1 cellular context compared by ENCODE assay signal in the genomic region with DNA sequence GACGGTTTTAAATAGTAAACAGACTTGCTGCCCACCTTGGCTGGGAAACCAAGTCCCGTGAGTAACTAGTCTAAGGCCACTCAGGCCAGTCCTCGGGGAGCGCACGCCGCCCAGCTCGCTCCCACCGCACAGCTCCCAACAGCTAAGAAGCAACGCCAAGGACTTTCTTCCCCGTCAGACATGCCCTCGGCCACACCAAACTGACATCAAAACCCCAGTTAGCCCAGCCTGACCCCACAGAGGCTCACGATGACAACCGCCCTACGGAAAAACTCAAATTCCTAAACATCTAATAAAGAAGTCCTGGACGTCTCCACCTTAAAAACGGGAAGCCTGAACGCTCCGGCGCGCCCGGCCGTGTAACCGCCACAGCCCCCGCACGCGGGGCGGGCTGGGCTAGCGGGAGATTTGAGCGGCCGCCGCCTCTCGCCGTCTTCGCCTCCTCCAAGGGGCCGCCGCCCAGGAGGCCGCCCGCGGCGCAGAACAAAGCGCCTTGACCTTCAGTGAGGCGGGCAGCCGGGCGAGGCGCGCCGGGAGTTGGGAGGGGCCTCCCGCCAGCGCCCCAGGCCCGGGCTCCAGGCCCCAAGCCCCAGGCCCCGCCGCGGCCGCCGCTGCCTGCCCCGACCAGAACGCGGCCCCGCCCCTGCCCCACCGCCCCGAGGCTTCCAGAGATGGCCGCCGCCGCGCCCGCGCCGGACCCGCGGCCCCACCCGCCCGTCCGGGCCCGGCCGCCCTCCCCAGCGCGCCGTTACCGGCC.
TF ChIP-seq lines count a peak whose summit lies in the region.

No MANE protein-coding gene starts in this region.

TF ChIP-seq in HepG2, 621 proteins besides CTCF, POLR2A, EP300 and RAD21 (continued from another document and continues in another):
- TF ChIP-seq, protein P1, sequence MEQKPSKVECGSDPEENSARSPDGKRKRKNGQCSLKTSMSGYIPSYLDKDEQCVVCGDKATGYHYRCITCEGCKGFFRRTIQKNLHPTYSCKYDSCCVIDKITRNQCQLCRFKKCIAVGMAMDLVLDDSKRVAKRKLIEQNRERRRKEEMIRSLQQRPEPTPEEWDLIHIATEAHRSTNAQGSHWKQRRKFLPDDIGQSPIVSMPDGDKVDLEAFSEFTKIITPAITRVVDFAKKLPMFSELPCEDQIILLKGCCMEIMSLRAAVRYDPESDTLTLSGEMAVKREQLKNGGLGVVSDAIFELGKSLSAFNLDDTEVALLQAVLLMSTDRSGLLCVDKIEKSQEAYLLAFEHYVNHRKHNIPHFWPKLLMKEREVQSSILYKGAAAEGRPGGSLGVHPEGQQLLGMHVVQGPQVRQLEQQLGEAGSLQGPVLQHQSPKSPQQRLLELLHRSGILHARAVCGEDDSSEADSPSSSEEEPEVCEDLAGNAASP (CRISPR knock-in tag; IDR thresholded peaks at IDR 0.05; ENCODE audit: borderline replicate concordance) = no peak
- TF ChIP-seq ZNF678 (CRISPR knock-in tag; IDR thresholded peaks at IDR 0.05) (no peak), KDM1A (CRISPR knock-in tag; IDR thresholded peaks at IDR 0.05) (no peak), ZNF616 (CRISPR knock-in tag; IDR thresholded peaks at IDR 0.05; ENCODE audit: low read depth) (no peak), PAWR (CRISPR knock-in tag; IDR thresholded peaks at IDR 0.05; ENCODE audit: borderline replicate concordance) (no peak), ATF7-NPFF (CRISPR knock-in tag; IDR thresholded peaks at IDR 0.05; ENCODE audit: low read depth) (no peak), ZNF557 (CRISPR knock-in tag; IDR thresholded peaks at IDR 0.05) (no peak), KLF12 (CRISPR knock-in tag; IDR thresholded peaks at IDR 0.05; ENCODE audit: borderline replicate concordance) (0 out of 2 replicates have a peak, but pooled peaks have one; percentile 2), ZNF558 (CRISPR knock-in tag; IDR thresholded peaks at IDR 0.05; ENCODE audit: borderline replicate concordance) (0 out of 2 replicates have a peak, but pooled peaks have one; percentile 27), NR2F2 (IDR thresholded peaks at IDR 0.05; ENCODE audit: borderline replicate concordance, low read depth) (no peak), FOXA3 (CRISPR knock-in tag; IDR thresholded peaks at IDR 0.05) (no peak), NR3C1 (CRISPR knock-in tag; IDR thresholded peaks at IDR 0.05) (no peak), NCOR1 (IDR thresholded peaks at IDR 0.05; ENCODE audit: borderline replicate concordance, low read length) (no peak), RFXAP (CRISPR knock-in tag; IDR thresholded peaks at IDR 0.05; ENCODE audit: borderline replicate concordance) (peak; percentile 16; the same call in 1 of the 2 replicates), ZNF790 (CRISPR knock-in tag; IDR thresholded peaks at IDR 0.05; ENCODE audit: borderline replicate concordance) (no peak), RFX3 (CRISPR knock-in tag; IDR thresholded peaks at IDR 0.05) (no peak), SMAD3 (CRISPR knock-in tag; IDR thresholded peaks at IDR 0.05) (no peak), PHF20 (CRISPR knock-in tag; IDR thresholded peaks at IDR 0.05) (no peak; the same call in 1 of the 2 replicates), KLF16 (CRISPR knock-in tag; IDR thresholded peaks at IDR 0.05) (no peak), GABPA (IDR thresholded peaks at IDR 0.05; ENCODE audit: low read depth, low read length) (no peak), GABPA (CRISPR knock-in tag; IDR thresholded peaks at IDR 0.05; ENCODE audit: low read depth) (no peak), SALL2 (CRISPR knock-in tag; IDR thresholded peaks at IDR 0.05) (no peak), ZZZ3 (CRISPR knock-in tag; IDR thresholded peaks at IDR 0.05; ENCODE audit: borderline replicate concordance) (no peak), CBX5 (CRISPR knock-in tag; IDR thresholded peaks at IDR 0.05; ENCODE audit: borderline replicate concordance) (no peak), NFE2L1 (CRISPR knock-in tag; IDR thresholded peaks at IDR 0.05; ENCODE audit: borderline replicate concordance) (no peak), RFX1 (IDR thresholded peaks at IDR 0.05) (no peak), AHR (CRISPR knock-in tag; IDR thresholded peaks at IDR 0.05) (no peak; the same call in 1 of the 2 replicates), STAT5B (CRISPR knock-in tag; IDR thresholded peaks at IDR 0.05) (no peak), GLI4 (CRISPR knock-in tag; IDR thresholded peaks at IDR 0.05; ENCODE audit: borderline replicate concordance) (no peak), ZFP82 (CRISPR knock-in tag; IDR thresholded peaks at IDR 0.05; ENCODE audit: borderline replicate concordance) (no peak), ZNF782 (CRISPR knock-in tag; IDR thresholded peaks at IDR 0.05; ENCODE audit: borderline replicate concordance) (no peak)
- TF ChIP-seq, protein P2, sequence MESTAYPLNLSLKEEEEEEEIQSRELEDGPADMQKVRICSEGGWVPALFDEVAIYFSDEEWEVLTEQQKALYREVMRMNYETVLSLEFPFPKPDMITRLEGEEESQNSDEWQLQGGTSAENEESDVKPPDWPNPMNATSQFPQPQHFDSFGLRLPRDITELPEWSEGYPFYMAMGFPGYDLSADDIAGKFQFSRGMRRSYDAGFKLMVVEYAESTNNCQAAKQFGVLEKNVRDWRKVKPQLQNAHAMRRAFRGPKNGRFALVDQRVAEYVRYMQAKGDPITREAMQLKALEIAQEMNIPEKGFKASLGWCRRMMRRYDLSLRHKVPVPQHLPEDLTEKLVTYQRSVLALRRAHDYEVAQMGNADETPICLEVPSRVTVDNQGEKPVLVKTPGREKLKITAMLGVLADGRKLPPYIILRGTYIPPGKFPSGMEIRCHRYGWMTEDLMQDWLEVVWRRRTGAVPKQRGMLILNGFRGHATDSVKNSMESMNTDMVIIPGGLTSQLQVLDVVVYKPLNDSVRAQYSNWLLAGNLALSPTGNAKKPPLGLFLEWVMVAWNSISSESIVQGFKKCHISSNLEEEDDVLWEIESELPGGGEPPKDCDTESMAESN (CRISPR knock-in tag; conservative IDR thresholded peaks at IDR 0.05) = no peak
- TF ChIP-seq, protein P3, sequence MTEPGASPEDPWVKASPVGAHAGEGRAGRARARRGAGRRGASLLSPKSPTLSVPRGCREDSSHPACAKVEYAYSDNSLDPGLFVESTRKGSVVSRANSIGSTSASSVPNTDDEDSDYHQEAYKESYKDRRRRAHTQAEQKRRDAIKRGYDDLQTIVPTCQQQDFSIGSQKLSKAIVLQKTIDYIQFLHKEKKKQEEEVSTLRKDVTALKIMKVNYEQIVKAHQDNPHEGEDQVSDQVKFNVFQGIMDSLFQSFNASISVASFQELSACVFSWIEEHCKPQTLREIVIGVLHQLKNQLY (CRISPR knock-in tag; IDR thresholded peaks at IDR 0.05) = no peak
- TF ChIP-seq, protein P4, sequence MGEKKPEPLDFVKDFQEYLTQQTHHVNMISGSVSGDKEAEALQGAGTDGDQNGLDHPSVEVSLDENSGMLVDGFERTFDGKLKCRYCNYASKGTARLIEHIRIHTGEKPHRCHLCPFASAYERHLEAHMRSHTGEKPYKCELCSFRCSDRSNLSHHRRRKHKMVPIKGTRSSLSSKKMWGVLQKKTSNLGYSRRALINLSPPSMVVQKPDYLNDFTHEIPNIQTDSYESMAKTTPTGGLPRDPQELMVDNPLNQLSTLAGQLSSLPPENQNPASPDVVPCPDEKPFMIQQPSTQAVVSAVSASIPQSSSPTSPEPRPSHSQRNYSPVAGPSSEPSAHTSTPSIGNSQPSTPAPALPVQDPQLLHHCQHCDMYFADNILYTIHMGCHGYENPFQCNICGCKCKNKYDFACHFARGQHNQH (CRISPR knock-in tag; IDR thresholded peaks at IDR 0.05) = 0 out of 2 replicates have a peak, but pooled peaks have one; percentile 7
- TF ChIP-seq, protein P5, sequence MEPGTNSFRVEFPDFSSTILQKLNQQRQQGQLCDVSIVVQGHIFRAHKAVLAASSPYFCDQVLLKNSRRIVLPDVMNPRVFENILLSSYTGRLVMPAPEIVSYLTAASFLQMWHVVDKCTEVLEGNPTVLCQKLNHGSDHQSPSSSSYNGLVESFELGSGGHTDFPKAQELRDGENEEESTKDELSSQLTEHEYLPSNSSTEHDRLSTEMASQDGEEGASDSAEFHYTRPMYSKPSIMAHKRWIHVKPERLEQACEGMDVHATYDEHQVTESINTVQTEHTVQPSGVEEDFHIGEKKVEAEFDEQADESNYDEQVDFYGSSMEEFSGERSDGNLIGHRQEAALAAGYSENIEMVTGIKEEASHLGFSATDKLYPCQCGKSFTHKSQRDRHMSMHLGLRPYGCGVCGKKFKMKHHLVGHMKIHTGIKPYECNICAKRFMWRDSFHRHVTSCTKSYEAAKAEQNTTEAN (CRISPR knock-in tag; conservative IDR thresholded peaks at IDR 0.05) = no peak
- TF ChIP-seq, protein P6, sequence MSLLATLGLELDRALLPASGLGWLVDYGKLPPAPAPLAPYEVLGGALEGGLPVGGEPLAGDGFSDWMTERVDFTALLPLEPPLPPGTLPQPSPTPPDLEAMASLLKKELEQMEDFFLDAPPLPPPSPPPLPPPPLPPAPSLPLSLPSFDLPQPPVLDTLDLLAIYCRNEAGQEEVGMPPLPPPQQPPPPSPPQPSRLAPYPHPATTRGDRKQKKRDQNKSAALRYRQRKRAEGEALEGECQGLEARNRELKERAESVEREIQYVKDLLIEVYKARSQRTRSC (CRISPR knock-in tag; IDR thresholded peaks at IDR 0.05; ENCODE audit: low read depth) = no peak
- TF ChIP-seq, protein P7, sequence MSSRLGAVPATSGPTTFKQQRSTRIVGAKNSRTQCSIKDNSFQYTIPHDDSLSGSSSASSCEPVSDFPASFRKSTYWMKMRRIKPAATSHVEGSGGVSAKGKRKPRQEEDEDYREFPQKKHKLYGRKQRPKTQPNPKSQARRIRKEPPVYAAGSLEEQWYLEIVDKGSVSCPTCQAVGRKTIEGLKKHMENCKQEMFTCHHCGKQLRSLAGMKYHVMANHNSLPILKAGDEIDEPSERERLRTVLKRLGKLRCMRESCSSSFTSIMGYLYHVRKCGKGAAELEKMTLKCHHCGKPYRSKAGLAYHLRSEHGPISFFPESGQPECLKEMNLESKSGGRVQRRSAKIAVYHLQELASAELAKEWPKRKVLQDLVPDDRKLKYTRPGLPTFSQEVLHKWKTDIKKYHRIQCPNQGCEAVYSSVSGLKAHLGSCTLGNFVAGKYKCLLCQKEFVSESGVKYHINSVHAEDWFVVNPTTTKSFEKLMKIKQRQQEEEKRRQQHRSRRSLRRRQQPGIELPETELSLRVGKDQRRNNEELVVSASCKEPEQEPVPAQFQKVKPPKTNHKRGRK (CRISPR knock-in tag; IDR thresholded peaks at IDR 0.05) = no peak
- TF ChIP-seq, protein P8, sequence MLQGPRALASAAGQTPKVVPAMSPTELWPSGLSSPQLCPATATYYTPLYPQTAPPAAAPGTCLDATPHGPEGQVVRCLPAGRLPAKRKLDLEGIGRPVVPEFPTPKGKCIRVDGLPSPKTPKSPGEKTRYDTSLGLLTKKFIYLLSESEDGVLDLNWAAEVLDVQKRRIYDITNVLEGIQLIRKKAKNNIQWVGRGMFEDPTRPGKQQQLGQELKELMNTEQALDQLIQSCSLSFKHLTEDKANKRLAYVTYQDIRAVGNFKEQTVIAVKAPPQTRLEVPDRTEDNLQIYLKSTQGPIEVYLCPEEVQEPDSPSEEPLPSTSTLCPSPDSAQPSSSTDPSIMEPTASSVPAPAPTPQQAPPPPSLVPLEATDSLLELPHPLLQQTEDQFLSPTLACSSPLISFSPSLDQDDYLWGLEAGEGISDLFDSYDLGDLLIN (CRISPR knock-in tag; IDR thresholded peaks at IDR 0.05; ENCODE audit: borderline replicate concordance) = no peak
- TF ChIP-seq, protein P9, sequence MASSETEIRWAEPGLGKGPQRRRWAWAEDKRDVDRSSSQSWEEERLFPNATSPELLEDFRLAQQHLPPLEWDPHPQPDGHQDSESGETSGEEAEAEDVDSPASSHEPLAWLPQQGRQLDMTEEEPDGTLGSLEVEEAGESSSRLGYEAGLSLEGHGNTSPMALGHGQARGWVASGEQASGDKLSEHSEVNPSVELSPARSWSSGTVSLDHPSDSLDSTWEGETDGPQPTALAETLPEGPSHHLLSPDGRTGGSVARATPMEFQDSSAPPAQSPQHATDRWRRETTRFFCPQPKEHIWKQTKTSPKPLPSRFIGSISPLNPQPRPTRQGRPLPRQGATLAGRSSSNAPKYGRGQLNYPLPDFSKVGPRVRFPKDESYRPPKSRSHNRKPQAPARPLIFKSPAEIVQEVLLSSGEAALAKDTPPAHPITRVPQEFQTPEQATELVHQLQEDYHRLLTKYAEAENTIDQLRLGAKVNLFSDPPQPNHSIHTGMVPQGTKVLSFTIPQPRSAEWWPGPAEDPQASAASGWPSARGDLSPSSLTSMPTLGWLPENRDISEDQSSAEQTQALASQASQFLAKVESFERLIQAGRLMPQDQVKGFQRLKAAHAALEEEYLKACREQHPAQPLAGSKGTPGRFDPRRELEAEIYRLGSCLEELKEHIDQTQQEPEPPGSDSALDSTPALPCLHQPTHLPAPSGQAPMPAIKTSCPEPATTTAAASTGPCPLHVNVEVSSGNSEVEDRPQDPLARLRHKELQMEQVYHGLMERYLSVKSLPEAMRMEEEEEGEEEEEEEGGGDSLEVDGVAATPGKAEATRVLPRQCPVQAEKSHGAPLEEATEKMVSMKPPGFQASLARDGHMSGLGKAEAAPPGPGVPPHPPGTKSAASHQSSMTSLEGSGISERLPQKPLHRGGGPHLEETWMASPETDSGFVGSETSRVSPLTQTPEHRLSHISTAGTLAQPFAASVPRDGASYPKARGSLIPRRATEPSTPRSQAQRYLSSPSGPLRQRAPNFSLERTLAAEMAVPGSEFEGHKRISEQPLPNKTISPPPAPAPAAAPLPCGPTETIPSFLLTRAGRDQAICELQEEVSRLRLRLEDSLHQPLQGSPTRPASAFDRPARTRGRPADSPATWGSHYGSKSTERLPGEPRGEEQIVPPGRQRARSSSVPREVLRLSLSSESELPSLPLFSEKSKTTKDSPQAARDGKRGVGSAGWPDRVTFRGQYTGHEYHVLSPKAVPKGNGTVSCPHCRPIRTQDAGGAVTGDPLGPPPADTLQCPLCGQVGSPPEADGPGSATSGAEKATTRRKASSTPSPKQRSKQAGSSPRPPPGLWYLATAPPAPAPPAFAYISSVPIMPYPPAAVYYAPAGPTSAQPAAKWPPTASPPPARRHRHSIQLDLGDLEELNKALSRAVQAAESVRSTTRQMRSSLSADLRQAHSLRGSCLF (CRISPR knock-in tag; IDR thresholded peaks at IDR 0.05; ENCODE audit: borderline replicate concordance) = no peak
- TF ChIP-seq, protein P10, sequence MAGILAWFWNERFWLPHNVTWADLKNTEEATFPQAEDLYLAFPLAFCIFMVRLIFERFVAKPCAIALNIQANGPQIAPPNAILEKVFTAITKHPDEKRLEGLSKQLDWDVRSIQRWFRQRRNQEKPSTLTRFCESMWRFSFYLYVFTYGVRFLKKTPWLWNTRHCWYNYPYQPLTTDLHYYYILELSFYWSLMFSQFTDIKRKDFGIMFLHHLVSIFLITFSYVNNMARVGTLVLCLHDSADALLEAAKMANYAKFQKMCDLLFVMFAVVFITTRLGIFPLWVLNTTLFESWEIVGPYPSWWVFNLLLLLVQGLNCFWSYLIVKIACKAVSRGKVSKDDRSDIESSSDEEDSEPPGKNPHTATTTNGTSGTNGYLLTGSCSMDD (CRISPR knock-in tag; IDR thresholded peaks at IDR 0.05) = no peak
